In genomic region chr6:80106418-80107235, GRCh38 we compare ENCODE assay signal across 8 cellular contexts. TPM values are rescaled to one million over a fixed set of nuclear protein-coding genes. Genes with fewer than 3 reads are reported as not detected.
DNase-seq lines count a peak whose midpoint lies in the region; ATAC-seq lines count a peak whose summit lies in the region.

Gene BCKDHB, plus strand, starts transcription at chr6:80106671. Its CDS starts 23 bp downstream, at chr6:80106694.

- peak; percentile 81 to 98 (median 97) for DNase-seq in C1 segment of cervical spinal cord (lab: John Stamatoyannopoulos, UW)
- DNase-seq in NCI-H748 treated with DMSO at 0.1 percent for 48 hours (lab: John Stamatoyannopoulos, UW), result peak; percentile 97
- DNase-seq in activated CD4-positive, alpha-beta T cell treated with anti-CD3 and anti-CD28 coated beads, Interleukin-2, amount 50 U/mL, for 24 hours (ENCODE audit: low read depth in 1 of 2, low spot score in 1 of 2), result peak; percentile 86 to 98
- peak; percentile 99 for DNase-seq in left lobe of liver (ENCODE audit: low spot score)
- DNase-seq in stimulated activated CD4-positive, alpha-beta T cell treated with anti-CD3 and anti-CD28 coated beads, Interleukin-2, amount 100 ng/mL, for 4 hours (ENCODE audit: low read depth), result peak; percentile 97

- no peaks in the 10 kb centered on the region for H3K36me3 Mint-ChIP-seq in dendritic cell treated with granulocyte-macrophage colony-stimulating factor and Interleukin-4, amounts not matched to agents 40 ng/mL and 50 ng/mL, for 4 days (ENCODE audit: low read depth)

- intact Hi-C loops in dendritic cell treated with granulocyte-macrophage colony-stimulating factor and Interleukin-4, amounts not matched to agents 40 ng/mL and 50 ng/mL, for 4 days (cut with micrococcal nuclease), result loop anchor here (2.0 to 10.0 kb wide), 4 partner anchors 102 to 1648 kb away; partner anchors contain the start of genes HMGN3, PHIP, TENT5A and TTK

- H3K9me3 Mint-ChIP-seq in dendritic cell treated with granulocyte-macrophage colony-stimulating factor and Interleukin-4, amounts not matched to agents 40 ng/mL and 50 ng/mL, for 4 days, result no peaks in the 10 kb centered on the region

- ATAC-seq in GM19372 (IDR thresholded peaks at IDR 0.05; ENCODE audit: low read depth, unreplicated experiment), result peak; percentile 96
- ATAC-seq in HG03558 (IDR thresholded peaks at IDR 0.05; ENCODE audit: extremely low read depth, unreplicated experiment), result peak; percentile 93
- ATAC-seq in left lobe of liver, result peak; percentile 95

- peak within 1 kb of the TSS; percentile 90 for H3K4me3 Mint-ChIP-seq in dendritic cell treated with granulocyte-macrophage colony-stimulating factor and Interleukin-4, amounts not matched to agents 40 ng/mL and 50 ng/mL, for 4 days

- peaks cover 12% of the 10 kb centered on the region for H3K27me3 Mint-ChIP-seq in dendritic cell treated with granulocyte-macrophage colony-stimulating factor and Interleukin-4, amounts not matched to agents 40 ng/mL and 50 ng/mL, for 4 days

- peaks cover 11% of the 10 kb centered on the region for H3K4me1 Mint-ChIP-seq in dendritic cell treated with granulocyte-macrophage colony-stimulating factor and Interleukin-4, amounts not matched to agents 40 ng/mL and 50 ng/mL, for 4 days (ENCODE audit: low read depth)

- H3K27ac Mint-ChIP-seq in dendritic cell treated with granulocyte-macrophage colony-stimulating factor and Interleukin-4, amounts not matched to agents 40 ng/mL and 50 ng/mL, for 4 days, result peak within 1 kb of the TSS; percentile 80

RNA-seq across cellular contexts. Expression of gene BCKDHB, which starts in this region (rescaled TPM):
- total RNA-seq in left lobe of liver, result 64.9 TPM

Comparison
In these comparisons a context has a peak if more than half of its experiments do, and no peak if none do; other contexts are left out.
1. Peak in every context shown above with its lines: DNase-seq and ATAC-seq.